In genomic region chr17:64653325-64653984, GRCh38 we compare ENCODE assay signal across 13 cellular contexts. TPM values are rescaled to one million over a fixed set of nuclear protein-coding genes. Genes with fewer than 3 reads are reported as not detected.
DNase-seq lines count a peak whose midpoint lies in the region; ATAC-seq and TF ChIP-seq lines count a peak whose summit lies in the region.
"Had no signal": no experiment of that assay in that cellular context is flagged by ENCODE, and none has a peak within 500 bp of the region (broad histone marks: within the 10 kb centered on the region; RNA-seq: fewer than 3 reads in every experiment).

No MANE protein-coding gene starts in this region.

- no peaks in the 10 kb centered on the region for H3K9me3 Mint-ChIP-seq in activated naive CD8-positive, alpha-beta T cell (ENCODE audit: low read depth)

- no peak for TF ChIP-seq RAD21 in HCT116 (IDR thresholded peaks at IDR 0.05; ENCODE audit: low read depth)

- DNase-seq in A673 (ENCODE audit: low spot score), result no peak
- no peak for DNase-seq in HCT116 (ENCODE audit: low read depth, low spot score)
- DNase-seq in foreskin keratinocyte, result peak in 1 of 2 donors; percentile 55
- no peak for DNase-seq in glomerular visceral epithelial cell (ENCODE audit: extremely low spot score)
- DNase-seq: activated CD8-positive, alpha-beta memory T cell treated with anti-CD3 and anti-CD28 coated beads, Interleukin-2, amount 50 U/mL, for 48 hours; GDM1; NCI-H2029; nucleus accumbens had no signal

- H3K9me2 ChIP-seq in HCT116 (ENCODE audit: insufficient read depth), result no peaks in the 10 kb centered on the region

- H3K4me1 ChIP-seq in A673 (ENCODE audit: insufficient read depth, low read length, poor library complexity, severe bottlenecking) (no peaks in the 10 kb centered on the region), HCT116 (ENCODE audit: control insufficient read depth in 1 of 2, insufficient read depth in 2 of 2, low read length in 2 of 2) (peaks cover 80 to 96% of the 10 kb centered on the region in 2 experiments), foreskin keratinocyte (peaks cover 52% of the 10 kb centered on the region)

- H3K9me3 ChIP-seq in A673 (ENCODE audit: low read depth, low read length, poor library complexity, severe bottlenecking) (peaks cover 11% of the 10 kb centered on the region), HCT116 (ENCODE audit: control insufficient read depth in 1 of 2, insufficient read depth in 1 of 2, low read depth in 1 of 2, low read length in 2 of 2) (0 out of 4 replicates have a peak, but pooled peaks cover 0 to 3% of the 10 kb centered on the region in 2 experiments)

- peaks cover 12% of the 10 kb centered on the region; the same call in 1 of the 2 replicates for H4K20me1 ChIP-seq in HCT116 (ENCODE audit: insufficient read depth)

- RAD21 ChIA-PET in HCT116 (lab: Charles Lee; ENCODE audit: low non-redundant PET in 1 of 2, low total read pairs in 2 of 2, uncharacterized antibody in 2 of 2, unreplicated experiment in 2 of 2), result no interaction called here

- H2AFZ ChIP-seq in HCT116 (ENCODE audit: low read depth, low read length, poor library complexity, severe bottlenecking), result no peak overlapping the region

- H3K27ac Mint-ChIP-seq in activated naive CD8-positive, alpha-beta T cell, result peak overlapping the region; percentile 16

- CTCF ChIA-PET in A673 (lab: Charles Lee) (no interaction called here), HCT116 (lab: Charles Lee) (no interaction called here)

- H3K4me3 ChIP-seq in A673 (ENCODE audit: low read depth, low read length, poor library complexity, severe bottlenecking), result no peak overlapping the region
- H3K4me3 ChIP-seq in HCT116 (replicated peaks in 1 of 2; ENCODE audit: low read depth in 1 of 2, low read length in 2 of 2), result no peak overlapping the region
- H3K4me3 ChIP-seq: cardiac muscle cell had no signal

- BruUV-seq in A673 (replicated peaks; lab: Mats Ljungman, UMichigan) (no TSS peak), HCT116 (replicated peaks; lab: Mats Ljungman, UMichigan) (no TSS peak)

- H3K27me3 ChIP-seq in A673 (replicated peaks; ENCODE audit: insufficient read depth, low read depth, low read length, poor library complexity), result no peaks in the 10 kb centered on the region
- no peaks in the 10 kb centered on the region for H3K27me3 ChIP-seq in HCT116 (ENCODE audit: insufficient read depth, low read length)
- no peaks in the 10 kb centered on the region for H3K27me3 ChIP-seq in foreskin keratinocyte
- H3K27me3 ChIP-seq: cardiac muscle cell had no signal

- H3K4me3 Mint-ChIP-seq in activated naive CD8-positive, alpha-beta T cell, result no peak overlapping the region

- no peak for TF ChIP-seq CTCF in A673 (conservative IDR thresholded peaks at IDR 0.05; ENCODE audit: low read depth, low read length)
- no peak for TF ChIP-seq CTCF in HCT116 (IDR thresholded peaks at IDR 0.05 in 2 of 3, conservative IDR thresholded peaks at IDR 0.05 in 1 of 3; ENCODE audit: borderline replicate concordance in 1 of 3, insufficient read depth in 1 of 3, low read depth in 2 of 3, low read length in 2 of 3)
- no peak for TF ChIP-seq CTCF in foreskin keratinocyte (conservative IDR thresholded peaks at IDR 0.05)

- POLR2A ChIA-PET in A673 (lab: Charles Lee; ENCODE audit: low non-redundant PET), result no interaction called here
- POLR2A ChIA-PET in HCT116 (lab: Charles Lee), result interaction anchor here (1.2 kb wide), 1 partner anchor 56 kb away, joined by 5 read pairs; no protein-coding TSS in a partner anchor

- intact Hi-C loops in A673 (cut with micrococcal nuclease; ENCODE audit: unreplicated experiment), result no loop called here
- intact Hi-C loops in HCT116 (cut with micrococcal nuclease), result no loop called here

- no peak for ATAC-seq in HCT116
- peak; percentile 49 for ATAC-seq in foreskin keratinocyte
- ATAC-seq in HG02642 (IDR thresholded peaks at IDR 0.05; ENCODE audit: poor library complexity, unreplicated experiment), result no peak
- no peak for ATAC-seq in GM19351 (IDR thresholded peaks at IDR 0.05; ENCODE audit: unreplicated experiment)
- no peak for ATAC-seq in GM19467 (IDR thresholded peaks at IDR 0.05; ENCODE audit: unreplicated experiment)

- H3K27me3 Mint-ChIP-seq in activated naive CD8-positive, alpha-beta T cell, result no peaks in the 10 kb centered on the region

- H3K36me3 ChIP-seq in A673 (ENCODE audit: insufficient read depth, low read length, poor library complexity, severe bottlenecking), result no peaks in the 10 kb centered on the region
- H3K36me3 ChIP-seq in HCT116 (ENCODE audit: control insufficient read depth in 1 of 2, insufficient read depth in 2 of 2, low read length in 2 of 2), result peaks cover 1 to 25% of the 10 kb centered on the region in 2 experiments; a peak in 3 of 4 replicates
- H3K36me3 ChIP-seq: cardiac muscle cell had no signal

- no peak for TF ChIP-seq POLR2A in HCT116 (IDR thresholded peaks at IDR 0.05; ENCODE audit: borderline replicate concordance, extremely low read depth, insufficient read depth, insufficient read length)

- H3K27ac ChIP-seq in A673 (ENCODE audit: low read depth, low read length, poor library complexity, severe bottlenecking), result peak overlapping the region; percentile 65
- peak overlapping the region; percentile 17; the same call in 1 of the 2 replicates for H3K27ac ChIP-seq in HCT116 (ENCODE audit: low read depth, low read length)
- H3K27ac ChIP-seq in foreskin keratinocyte, result peak overlapping the region; percentile 16
- H3K27ac ChIP-seq: cardiac muscle cell had no signal

- peaks cover 100% of the 10 kb centered on the region for H3K79me2 ChIP-seq in HCT116 (ENCODE audit: insufficient read depth, low read length)

- peaks cover 4% of the 10 kb centered on the region for H3K36me3 Mint-ChIP-seq in activated naive CD8-positive, alpha-beta T cell

- peak overlapping the region; percentile 2; the same call in 1 of the 2 replicates for H3K9ac ChIP-seq in HCT116 (ENCODE audit: low read length)

- peak overlapping the region; percentile 11 for H3K4me2 ChIP-seq in HCT116 (ENCODE audit: low read length)

- H3K4me1 Mint-ChIP-seq in activated naive CD8-positive, alpha-beta T cell (ENCODE audit: low read depth), result peaks cover 46% of the 10 kb centered on the region

TF ChIP-seq in HCT116, 20 proteins besides CTCF, POLR2A, EP300 and RAD21:
- TF ChIP-seq ZNF274 (IDR thresholded peaks at IDR 0.05; ENCODE audit: low read depth, low read length) (no peak), CEBPB (IDR thresholded peaks at IDR 0.05; ENCODE audit: low read depth) (peak; percentile 70)
TF ChIP-seq in HCT116: peak in this region for 1.

RNA-seq across cellular contexts. Expression of gene SMURF2, which starts 8.7 kb away (rescaled TPM):
- total RNA-seq in A673 (2021), result 24.7 and 27.8 TPM in 2 replicates
- 127 TPM for total RNA-seq in HCT116 (2021; ENCODE audit: unreplicated experiment)
- 71.8 and 86.2 TPM in 2 replicates for polyA plus RNA-seq in HCT116 (2012)
- 193 and 210 TPM in 2 replicates for total RNA-seq in foreskin keratinocyte
- 42.4 and 53.5 TPM in 2 replicates for polyA plus RNA-seq in foreskin keratinocyte
